10 cellular contexts compared by ENCODE assay signal in the genomic region with DNA sequence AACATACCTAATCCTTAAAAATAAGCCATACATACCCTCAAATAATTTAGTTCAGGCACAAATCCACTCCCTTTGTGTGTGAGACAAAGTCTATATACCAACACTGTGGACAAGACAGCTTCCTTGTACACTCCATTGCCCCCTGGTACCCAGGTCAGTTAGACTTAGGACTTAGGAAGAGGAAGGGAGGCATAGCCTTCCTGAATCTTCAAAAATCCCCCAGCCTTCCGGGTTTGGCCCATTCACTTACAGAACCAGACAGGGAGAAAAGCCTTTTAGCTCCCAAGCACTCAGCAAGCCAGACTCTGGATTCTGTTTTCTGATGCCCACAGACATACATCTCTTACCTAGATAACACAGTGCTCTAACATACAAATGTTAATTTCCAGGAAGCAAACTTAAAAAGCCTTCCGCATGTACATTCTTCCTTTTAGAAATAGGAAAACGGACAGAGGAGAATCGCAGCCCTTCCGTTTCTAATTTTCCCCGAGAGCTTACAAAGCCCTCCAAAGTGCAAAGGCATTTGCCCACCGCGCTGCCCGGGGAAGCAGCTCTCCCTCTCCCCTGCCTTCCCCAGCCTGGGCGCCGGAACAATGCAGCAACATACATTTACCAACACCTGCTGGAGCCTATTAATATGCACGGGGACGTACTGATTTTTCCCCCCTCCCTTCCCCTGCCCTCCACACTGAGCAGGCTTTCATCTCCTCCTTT.
DNase-seq lines count a peak whose midpoint lies in the region; ATAC-seq and TF ChIP-seq lines count a peak whose summit lies in the region.
"Had no signal": no experiment of that assay in that cellular context is flagged by ENCODE, and none has a peak within 500 bp of the region (broad histone marks: within the 10 kb centered on the region; RNA-seq: fewer than 3 reads in every experiment).

No MANE protein-coding gene starts in this region.

- no peak for TF ChIP-seq CTCF in body of pancreas (IDR thresholded peaks at IDR 0.05)

- DNase-seq in NCI-H1105 (lab: John Stamatoyannopoulos, UW), result peak; percentile 42
- DNase-seq in body of pancreas, result no peak
- DNase-seq in 8988T, result no peak
- DNase-seq: activated CD8-positive, alpha-beta T cell treated with anti-CD3 and anti-CD28 coated beads for 36 hours; PC-9 had no signal

- no peak for TF ChIP-seq POLR2A in body of pancreas (IDR thresholded peaks at IDR 0.05)

- H3K27me3 ChIP-seq in body of pancreas (no peaks in the 10 kb centered on the region), layer of hippocampus (ENCODE audit: control insufficient read depth, insufficient read depth, low read length) (no peaks in the 10 kb centered on the region)

- ATAC-seq in body of pancreas (peak; percentile 4), HG03460 (IDR thresholded peaks at IDR 0.05; ENCODE audit: unreplicated experiment) (no peak), GM18907 (IDR thresholded peaks at IDR 0.05; ENCODE audit: unreplicated experiment) (no peak), HG02571 (IDR thresholded peaks at IDR 0.05; ENCODE audit: unreplicated experiment) (no peak)
- ATAC-seq: activated CD8-positive, alpha-beta T cell treated with anti-CD3 and anti-CD28 coated beads for 36 hours had no signal

- H3K9me3 ChIP-seq in body of pancreas, result no peaks in the 10 kb centered on the region

- no peaks in the 10 kb centered on the region for H3K36me3 ChIP-seq in body of pancreas (replicated peaks in 1 of 2; ENCODE audit: insufficient read depth in 1 of 2, low read depth in 2 of 2)

- H3K27ac ChIP-seq in body of pancreas, result peak overlapping the region; percentile 27 to 72 (median 45)
- peak overlapping the region; percentile 75 for H3K27ac ChIP-seq in layer of hippocampus (ENCODE audit: low read depth, low read length)
- H3K27ac ChIP-seq in temporal lobe (ENCODE audit: low read depth, low read length), result peak overlapping the region; percentile 30
- H3K27ac ChIP-seq: PC-9 had no signal

- no peak overlapping the region for H3K4me3 ChIP-seq in body of pancreas
- H3K4me3 ChIP-seq: PC-9 had no signal

- peaks cover 27% of the 10 kb centered on the region for H3K4me1 ChIP-seq in body of pancreas

- 51 to 57% methylated on average over 13 of the region's 13 CpGs for WGBS in body of pancreas, 2 donors

- intact Hi-C loops in body of pancreas (cut with DNase I), result no loop called here
